ENCODE assay signal across 10 cellular contexts in genomic region chr14:105050551-105050897, GRCh38. TPM values are rescaled to one million over a fixed set of nuclear protein-coding genes. Genes with fewer than 3 reads are reported as not detected.
DNase-seq lines count a peak whose midpoint lies in the region; ATAC-seq and TF ChIP-seq lines count a peak whose summit lies in the region.
"Had no signal": no experiment of that assay in that cellular context is flagged by ENCODE, and none has a peak within 500 bp of the region (broad histone marks: within the 10 kb centered on the region; RNA-seq: fewer than 3 reads in every experiment).

No MANE protein-coding gene starts in this region.

- H3K36me3 ChIP-seq in transverse colon: no peaks in the 10 kb centered on the region
- H3K36me3 ChIP-seq: neural progenitor cell had no signal

- ATAC-seq in HG03460 (IDR thresholded peaks at IDR 0.05; ENCODE audit: unreplicated experiment): no peak
- no peak for ATAC-seq in GM21367 (IDR thresholded peaks at IDR 0.05; ENCODE audit: unreplicated experiment)

- no peaks in the 10 kb centered on the region for H3K27me3 ChIP-seq in transverse colon

- TF ChIP-seq CTCF in transverse colon (IDR thresholded peaks at IDR 0.05): no peak

- in situ Hi-C loops in transverse colon (cut with MboI; ENCODE audit: low pct_ligation_motif_present in 1 of 4, low pct_unique_long_range_greater_than_20kb in 1 of 4, low sequenced_read_pairs in 3 of 4): no loop called here

- H3K4me3 ChIP-seq in transverse colon: no peak overlapping the region
- H3K4me3 ChIP-seq: neural progenitor cell had no signal

- H3K27ac ChIP-seq in transverse colon: no peak overlapping the region
- H3K27ac ChIP-seq: neural progenitor cell had no signal

- 49% methylated on average over 10 of the region's 10 CpGs; no CpG with 5 or more reads in 1 of the 2 donors for WGBS in transverse colon (ENCODE audit: low coverage in 1 of 2), 2 donors

- H3K9me3 ChIP-seq in transverse colon: no peaks in the 10 kb centered on the region

- intact Hi-C loops in transverse colon (cut with DNase I; ENCODE audit: low total_unique reads): no loop called here

- TF ChIP-seq EP300 in transverse colon (IDR thresholded peaks at IDR 0.05; ENCODE audit: low read depth): no peak

- no peak for TF ChIP-seq POLR2A in transverse colon (IDR thresholded peaks at IDR 0.05)

- DNase-seq in SIG-M5 treated with dmso at 0.1 percent for 504 hours (lab: John Stamatoyannopoulos, UW; ENCODE audit: unreplicated experiment): peak; percentile 38
- no peak for DNase-seq in SIG-M5 (lab: John Stamatoyannopoulos, UW)
- peak; percentile 24 for DNase-seq in NCI-H226
- DNase-seq in dermis microvascular lymphatic vessel endothelial cell (ENCODE audit: low read depth in 2 of 2): peak; percentile 17 to 29
- DNase-seq in transverse colon: peak; percentile 79
- no peak for DNase-seq in GF-D8 (lab: John Stamatoyannopoulos, UW)
- DNase-seq: cerebellar nuclear complex had no signal

- peaks cover 0 to 7% (median 4%) of the 10 kb centered on the region in 4 donors for H3K4me1 ChIP-seq in transverse colon
- H3K4me1 ChIP-seq: neural progenitor cell had no signal

RNA-seq across cellular contexts. Expression of gene GPR132, which starts 14.7 kb away (rescaled TPM):
- total RNA-seq in dermis microvascular lymphatic vessel endothelial cell (under 0.01 TPM in 1 of 2 replicates, not detected in the other), transverse colon (10 to 100 TPM in 1 of 4 donors, 1 to 10 TPM in 1, under 1 TPM in 2; 0.20 to 11.6 (median 2.1) TPM)

RNA-seq across cellular contexts. Expression of gene CDCA4, which starts 29.6 kb away (rescaled TPM):
- total RNA-seq in dermis microvascular lymphatic vessel endothelial cell (26.2 and 26.3 TPM in 2 replicates), transverse colon (1 to 10 TPM in 3 of 4 donors, under 1 TPM in 1; 0.80 to 7.5 (median 4.5) TPM)

Comparison
In these comparisons a context has a peak if more than half of its experiments do, and no peak if none do; other contexts are left out.
1. DNase-seq: peak in SIG-M5 treated with dmso at 0.1 percent for 504 hours (single experiment), NCI-H226 (single experiment), dermis microvascular lymphatic vessel endothelial cell (2 of 2) and transverse colon (single experiment); none in SIG-M5 (single experiment) and GF-D8 (single experiment).